29 cellular contexts compared by ENCODE assay signal in genomic region chr14:102761206-102761605, GRCh38.
"Had no signal": no experiment of that assay in that cellular context is flagged by ENCODE, and none has a peak within 500 bp of the region (broad histone marks: within the 10 kb centered on the region; RNA-seq: fewer than 3 reads in every experiment).

No MANE protein-coding gene starts in this region.

- H3K4me3 ChIP-seq: dorsolateral prefrontal cortex, esophagus squamous epithelium, gastroesophageal sphincter, mucosa of descending colon, thoracic aorta, upper lobe of right lung had no signal

- DNase-seq: activated B cell treated with CpG ODN at 0.5 μM for 24 hours; activated CD4-positive, alpha-beta T cell treated with anti-CD3 and anti-CD28 coated beads for 36 hours; activated CD4-positive, alpha-beta T cell treated with anti-CD3 and anti-CD28 coated beads, Interleukin-2, amount 50 U/mL, for 4 hours; activated CD8-positive, alpha-beta memory T cell treated with anti-CD3 and anti-CD28 coated beads for 24 hours; activated CD8-positive, alpha-beta memory T cell treated with anti-CD3 and anti-CD28 coated beads, Interleukin-2, amount 50 U/mL, for 4 hours; activated T-cell treated with anti-CD3 and anti-CD28 coated beads, Interleukin-2, amount 50 U/mL, for 24 hours; aorta; caudate nucleus; dorsolateral prefrontal cortex; esophagus squamous epithelium; head of caudate nucleus; hypothalamus; left cardiac atrium; mesenchymal stem cell; mucosa of descending colon; stimulated activated CD4-positive, alpha-beta T cell treated with anti-CD3 and anti-CD28 coated beads, Interleukin-2, amount 100 ng/mL, for 48 hours; stimulated activated CD8-positive, alpha-beta memory T cell treated with anti-CD3 and anti-CD28 coated beads, Interleukin-4, amount 100 ng/mL, for 48 hours; stimulated activated naive CD4-positive, alpha-beta T cell; T-helper 1 cell; T1000; upper lobe of right lung had no signal

- H3K4me1 Mint-ChIP-seq: activated CD4-positive, alpha-beta T cell treated with anti-CD3 and anti-CD28 coated beads for 36 hours; activated T-helper 17 cell treated with anti-CD3 and anti-CD28 coated beads, Interleukin-2, amount 50 U/mL, for 72 hours had no signal

- H3K27me3 Mint-ChIP-seq: activated B cell treated with CpG ODN at 0.5 μM for 24 hours; activated CD4-positive, alpha-beta T cell treated with anti-CD3 and anti-CD28 coated beads for 36 hours; activated T-helper 17 cell treated with anti-CD3 and anti-CD28 coated beads, Interleukin-2, amount 50 U/mL, for 72 hours had no signal

- H3K9me3 ChIP-seq: esophagus squamous epithelium, gastroesophageal sphincter, mucosa of descending colon, thoracic aorta, upper lobe of right lung had no signal

- H3K4me3 Mint-ChIP-seq: activated B cell treated with CpG ODN at 0.5 μM for 24 hours; activated CD4-positive, alpha-beta T cell treated with anti-CD3 and anti-CD28 coated beads for 36 hours; activated T-cell treated with anti-CD3 and anti-CD28 coated beads, Interleukin-2, amount 50 U/mL, for 24 hours; activated T-helper 17 cell treated with anti-CD3 and anti-CD28 coated beads, Interleukin-2, amount 50 U/mL, for 72 hours; brain; neural crest cell had no signal

- H3K27ac Mint-ChIP-seq: activated B cell treated with CpG ODN at 0.5 μM for 24 hours; activated CD4-positive, alpha-beta T cell treated with anti-CD3 and anti-CD28 coated beads for 36 hours; activated T-cell treated with anti-CD3 and anti-CD28 coated beads, Interleukin-2, amount 50 U/mL, for 24 hours; activated T-helper 17 cell treated with anti-CD3 and anti-CD28 coated beads, Interleukin-2, amount 50 U/mL, for 72 hours; progenitor cell of endocrine pancreas had no signal

- H3K36me3 ChIP-seq: esophagus squamous epithelium, gastroesophageal sphincter, thoracic aorta, upper lobe of right lung had no signal

- H3K9me3 Mint-ChIP-seq: activated B cell treated with CpG ODN at 0.5 μM for 24 hours; activated naive CD4-positive, alpha-beta T cell treated with anti-CD3 and anti-CD28 coated beads, Interleukin-2, amount 50 U/mL, for 72 hours; activated T-cell treated with anti-CD3 and anti-CD28 coated beads, Interleukin-2, amount 50 U/mL, for 24 hours; activated T-helper 17 cell treated with anti-CD3 and anti-CD28 coated beads, Interleukin-2, amount 50 U/mL, for 72 hours; neural crest cell had no signal

- H3K36me3 Mint-ChIP-seq: activated naive CD4-positive, alpha-beta T cell treated with anti-CD3 and anti-CD28 coated beads, Interleukin-2, amount 50 U/mL, for 72 hours; brain had no signal

- ATAC-seq: activated CD4-positive, alpha-beta T cell treated with anti-CD3 and anti-CD28 coated beads for 36 hours; activated naive CD4-positive, alpha-beta T cell treated with anti-CD3 and anti-CD28 coated beads, Interleukin-2, amount 50 U/mL, for 72 hours; activated T-helper 17 cell treated with anti-CD3 and anti-CD28 coated beads, Interleukin-2, amount 50 U/mL, for 72 hours; gastroesophageal sphincter had no signal

- FAIRE-seq: islet of Langerhans had no signal

- H3K27ac ChIP-seq: dorsolateral prefrontal cortex, esophagus squamous epithelium, gastroesophageal sphincter, thoracic aorta, upper lobe of right lung had no signal

- H3K4me1 ChIP-seq: upper lobe of right lung had no signal
